1 cellular context compared by ENCODE assay signal in genomic region chr16:30805370-30806169, GRCh38.
A peak's percentile ranks its signal among the peaks of the same experiment; 100 is the strongest.
TF ChIP-seq lines count a peak whose summit lies in the region.

No MANE protein-coding gene starts in this region.

TF ChIP-seq in K562, 482 proteins besides CTCF, POLR2A, EP300 and RAD21 (continued from another document):
- TF ChIP-seq ARID3B (CRISPR knock-in tag; IDR thresholded peaks at IDR 0.05; ENCODE audit: borderline replicate concordance) (no peak), CEBPB (tag; IDR thresholded peaks at IDR 0.05) (no peak), ZNF24 (IDR thresholded peaks at IDR 0.05) (no peak), ATF4 (CRISPR knock-in tag; IDR thresholded peaks at IDR 0.05) (no peak), CSDE1 (IDR thresholded peaks at IDR 0.05) (no peak; a peak in 1 of 4 replicates), FOXP4 (CRISPR knock-in tag; IDR thresholded peaks at IDR 0.05; ENCODE audit: borderline replicate concordance) (peak; percentile 36; the same call in 1 of the 2 replicates), IFI16 (CRISPR knock-in tag; IDR thresholded peaks at IDR 0.05) (no peak), ZNF586 (CRISPR knock-in tag; conservative IDR thresholded peaks at IDR 0.05) (no peak), RBM17 (IDR thresholded peaks at IDR 0.05; ENCODE audit: borderline replicate concordance, low read depth, low read length) (no peak), SIX5 (IDR thresholded peaks at IDR 0.05; ENCODE audit: borderline replicate concordance in 1 of 2, insufficient read depth in 1 of 2, low read depth in 1 of 2, low read length in 2 of 2) (peak in 1 of 2 experiments; percentile 25; a peak in 2 of 4 replicates), ZNF23 (CRISPR knock-in tag; IDR thresholded peaks at IDR 0.05) (no peak), MLX (CRISPR knock-in tag; conservative IDR thresholded peaks at IDR 0.05) (no peak), SIN3B (IDR thresholded peaks at IDR 0.05; ENCODE audit: low read depth) (peak; percentile 64; the same call in 1 of the 2 replicates), NFATC3 (IDR thresholded peaks at IDR 0.05) (no peak), CXXC5 (CRISPR knock-in tag; IDR thresholded peaks at IDR 0.05) (peak; percentile 90), GABPA (tag; conservative IDR thresholded peaks at IDR 0.05; ENCODE audit: low read depth) (peak; percentile 97), KAT2B (IDR thresholded peaks at IDR 0.05; ENCODE audit: low read depth, low read length) (no peak), HCFC1 (IDR thresholded peaks at IDR 0.05; ENCODE audit: low read depth, low read length) (peak; percentile 83), PTBP1 (IDR thresholded peaks at IDR 0.05; ENCODE audit: low read depth, low read length) (no peak), NFIX (CRISPR knock-in tag; IDR thresholded peaks at IDR 0.05; ENCODE audit: low read depth) (no peak), ZNF253 (CRISPR knock-in tag; conservative IDR thresholded peaks at IDR 0.05) (no peak), ZNF165 (CRISPR knock-in tag; IDR thresholded peaks at IDR 0.05; ENCODE audit: borderline replicate concordance) (no peak), HMBOX1 (IDR thresholded peaks at IDR 0.05) (no peak), CC2D1A (IDR thresholded peaks at IDR 0.05) (peak; percentile 34; the same call in 1 of the 2 replicates), FUS (optimal IDR thresholded peaks at IDR 0.05; ENCODE audit: low read depth, low read length) (no peak), BRF1 (IDR thresholded peaks at IDR 0.05; ENCODE audit: borderline replicate concordance, extremely low read depth, insufficient read length) (no peak), NFIC (IDR thresholded peaks at IDR 0.05) (peak; percentile 54; the same call in 1 of the 2 replicates), RREB1 (CRISPR knock-in tag; IDR thresholded peaks at IDR 0.05) (peak; percentile 44; the same call in 1 of the 2 replicates), RBFOX2 (IDR thresholded peaks at IDR 0.05; ENCODE audit: low read depth, low read length) (peak; percentile 97), ZNF398 (CRISPR knock-in tag; IDR thresholded peaks at IDR 0.05) (no peak), ZNF551 (CRISPR knock-in tag; IDR thresholded peaks at IDR 0.05) (no peak), MXD1 (CRISPR knock-in tag; IDR thresholded peaks at IDR 0.05; ENCODE audit: borderline replicate concordance, poor library complexity, severe bottlenecking) (no peak), NR3C1 (CRISPR knock-in tag; IDR thresholded peaks at IDR 0.05) (no peak), KDM4B (IDR thresholded peaks at IDR 0.05; ENCODE audit: borderline replicate concordance in 2 of 2, low read depth in 1 of 2) (peak in 1 of 2 experiments; percentile 76; a peak in 1 of 4 replicates), HNRNPH1 (optimal IDR thresholded peaks at IDR 0.05; ENCODE audit: low read depth, low read length) (no peak), ZNF639 (CRISPR knock-in tag; conservative IDR thresholded peaks at IDR 0.05 in 1 of 2, IDR thresholded peaks at IDR 0.05 in 1 of 2) (peak in 1 of 2 experiments; percentile 69; a peak in 1 of 4 replicates), MEF2D (tag; conservative IDR thresholded peaks at IDR 0.05; ENCODE audit: low read depth) (0 out of 2 replicates have a peak, but pooled peaks have one; percentile 17)
